ENCODE assay signal across 14 cellular contexts in genomic region chr12:123064356-123064755, GRCh38.
A peak's percentile ranks its signal among the peaks of the same experiment; 100 is the strongest.
DNase-seq lines count a peak whose midpoint lies in the region; ATAC-seq and TF ChIP-seq lines count a peak whose summit lies in the region.
"Had no signal": no experiment of that assay in that cellular context is flagged by ENCODE, and none has a peak within 500 bp of the region (broad histone marks: within the 10 kb centered on the region; RNA-seq: fewer than 3 reads in every experiment).

No MANE protein-coding gene starts in this region.

- no peak for TF ChIP-seq CTCF in chondrocyte (IDR thresholded peaks at IDR 0.05)

- H3K27me3 ChIP-seq in stomach smooth muscle (ENCODE audit: control insufficient read depth in 1 of 2, insufficient read depth in 2 of 2, low read length in 2 of 2) = no peaks in the 10 kb centered on the region
- H3K27me3 ChIP-seq: BE2C had no signal

- ATAC-seq in left lobe of liver (peak; percentile 55), HG03108 (IDR thresholded peaks at IDR 0.05; ENCODE audit: unreplicated experiment) (no peak), HG02938 (IDR thresholded peaks at IDR 0.05; ENCODE audit: unreplicated experiment) (no peak)

- H3K4me1 Mint-ChIP-seq in chondrocyte (ENCODE audit: low read depth) = peaks cover 18% of the 10 kb centered on the region

- no peaks in the 10 kb centered on the region for H3K9me3 ChIP-seq in stomach smooth muscle (ENCODE audit: control insufficient read depth in 2 of 2, low read length in 2 of 2)
- H3K9me3 ChIP-seq: BE2C had no signal

- H3K4me3 Mint-ChIP-seq in chondrocyte (ENCODE audit: unreplicated experiment) = no peak overlapping the region

- H3K9ac ChIP-seq in stomach smooth muscle (ENCODE audit: low read length in 2 of 2) = peak overlapping the region in 1 of 2 donors; percentile 13

- H3K9me3 Mint-ChIP-seq in chondrocyte (ENCODE audit: low read depth) = no peaks in the 10 kb centered on the region

- no peaks in the 10 kb centered on the region for H3K27me3 Mint-ChIP-seq in chondrocyte (ENCODE audit: low read depth)

- H3K27ac ChIP-seq in stomach smooth muscle (ENCODE audit: low read length) = peak overlapping the region; percentile 64

- no peaks in the 10 kb centered on the region for H3K36me3 Mint-ChIP-seq in chondrocyte (ENCODE audit: low read depth)

- peak overlapping the region; percentile 49 to 51 for H3K4me3 ChIP-seq in stomach smooth muscle (ENCODE audit: low read length in 2 of 2)

- peaks cover 71% of the 10 kb centered on the region for H3K4me1 ChIP-seq in stomach smooth muscle (ENCODE audit: control insufficient read depth, insufficient read depth, low read length)

- H3K36me3 ChIP-seq in stomach smooth muscle (ENCODE audit: control insufficient read depth in 2 of 2, insufficient read depth in 2 of 2, low read length in 2 of 2) = no peaks in the 10 kb centered on the region
- H3K36me3 ChIP-seq: BE2C had no signal

- DNase-seq in GDM1 (lab: John Stamatoyannopoulos, UW) (peak; percentile 15), chondrocyte (ENCODE audit: low spot score) (peak; percentile 76), left lobe of liver (ENCODE audit: low spot score) (peak; percentile 79), LoVo (ENCODE audit: low spot score) (no peak)
- DNase-seq in NK-92 treated with Interleukin-12 subunit alpha and Interleukin-12 subunit beta, amount 100 ng/mL, for 24 hours (lab: John Stamatoyannopoulos, UW) = no peak
- DNase-seq: activated CD4-positive, alpha-beta T cell treated with anti-CD3 and anti-CD28 coated beads, Interleukin-2, amount 50 U/mL, for 1 hour; activated effector memory CD4-positive, alpha-beta T cell treated with anti-CD3 and anti-CD28 coated beads, Interleukin-2, amount 50 U/mL, for 16 hours; BE2C; cortex of kidney; NCI-H2081 treated with DMSO at 0.1 percent for 48 hours; T-helper 2 cell had no signal

- no peak overlapping the region for H3K27ac Mint-ChIP-seq in chondrocyte (ENCODE audit: unreplicated experiment)

Comparison
In these comparisons a context has a peak if more than half of its experiments do, and no peak if none do; other contexts are left out.
1. DNase-seq: peak in GDM1 (single experiment), chondrocyte (single experiment) and left lobe of liver (single experiment); none in LoVo (single experiment) and NK-92 treated with Interleukin-12 subunit alpha and Interleukin-12 subunit beta, amount 100 ng/mL, for 24 hours (single experiment).